Comparison of ENCODE assay signal across 2 cellular contexts in genomic region chr3:93931597-93932229, GRCh38.
TF ChIP-seq lines count a peak whose summit lies in the region.

No MANE protein-coding gene starts in this region.

TF ChIP-seq in liver, 16 proteins besides CTCF, POLR2A, EP300 and RAD21:
- TF ChIP-seq JUND (IDR thresholded peaks at IDR 0.05), result peak in 1 of 2 donors; percentile 55
- no peak for TF ChIP-seq GABPA (IDR thresholded peaks at IDR 0.05 in 1 of 2, conservative IDR thresholded peaks at IDR 0.05 in 1 of 2)
- no peak for TF ChIP-seq TAF1 (conservative IDR thresholded peaks at IDR 0.05)
- TF ChIP-seq, protein P1, sequence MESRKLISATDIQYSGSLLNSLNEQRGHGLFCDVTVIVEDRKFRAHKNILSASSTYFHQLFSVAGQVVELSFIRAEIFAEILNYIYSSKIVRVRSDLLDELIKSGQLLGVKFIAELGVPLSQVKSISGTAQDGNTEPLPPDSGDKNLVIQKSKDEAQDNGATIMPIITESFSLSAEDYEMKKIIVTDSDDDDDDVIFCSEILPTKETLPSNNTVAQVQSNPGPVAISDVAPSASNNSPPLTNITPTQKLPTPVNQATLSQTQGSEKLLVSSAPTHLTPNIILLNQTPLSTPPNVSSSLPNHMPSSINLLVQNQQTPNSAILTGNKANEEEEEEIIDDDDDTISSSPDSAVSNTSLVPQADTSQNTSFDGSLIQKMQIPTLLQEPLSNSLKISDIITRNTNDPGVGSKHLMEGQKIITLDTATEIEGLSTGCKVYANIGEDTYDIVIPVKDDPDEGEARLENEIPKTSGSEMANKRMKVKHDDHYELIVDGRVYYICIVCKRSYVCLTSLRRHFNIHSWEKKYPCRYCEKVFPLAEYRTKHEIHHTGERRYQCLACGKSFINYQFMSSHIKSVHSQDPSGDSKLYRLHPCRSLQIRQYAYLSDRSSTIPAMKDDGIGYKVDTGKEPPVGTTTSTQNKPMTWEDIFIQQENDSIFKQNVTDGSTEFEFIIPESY (IDR thresholded peaks at IDR 0.05), result no peak
- peak; percentile 68 to 70 for TF ChIP-seq RXRA (IDR thresholded peaks at IDR 0.05)
- no peak for TF ChIP-seq FOXA2 (IDR thresholded peaks at IDR 0.05)
- TF ChIP-seq SP1 (IDR thresholded peaks at IDR 0.05), result peak; percentile 82
- TF ChIP-seq HNF4G (IDR thresholded peaks at IDR 0.05), result no peak
- no peak for TF ChIP-seq EGR1 (IDR thresholded peaks at IDR 0.05; ENCODE audit: low read depth in 2 of 2)
- TF ChIP-seq NR2F2 (IDR thresholded peaks at IDR 0.05), result peak; percentile 48
- TF ChIP-seq, protein P2, sequence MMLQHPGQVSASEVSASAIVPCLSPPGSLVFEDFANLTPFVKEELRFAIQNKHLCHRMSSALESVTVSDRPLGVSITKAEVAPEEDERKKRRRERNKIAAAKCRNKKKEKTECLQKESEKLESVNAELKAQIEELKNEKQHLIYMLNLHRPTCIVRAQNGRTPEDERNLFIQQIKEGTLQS (IDR thresholded peaks at IDR 0.05), result no peak
- TF ChIP-seq, protein P3, sequence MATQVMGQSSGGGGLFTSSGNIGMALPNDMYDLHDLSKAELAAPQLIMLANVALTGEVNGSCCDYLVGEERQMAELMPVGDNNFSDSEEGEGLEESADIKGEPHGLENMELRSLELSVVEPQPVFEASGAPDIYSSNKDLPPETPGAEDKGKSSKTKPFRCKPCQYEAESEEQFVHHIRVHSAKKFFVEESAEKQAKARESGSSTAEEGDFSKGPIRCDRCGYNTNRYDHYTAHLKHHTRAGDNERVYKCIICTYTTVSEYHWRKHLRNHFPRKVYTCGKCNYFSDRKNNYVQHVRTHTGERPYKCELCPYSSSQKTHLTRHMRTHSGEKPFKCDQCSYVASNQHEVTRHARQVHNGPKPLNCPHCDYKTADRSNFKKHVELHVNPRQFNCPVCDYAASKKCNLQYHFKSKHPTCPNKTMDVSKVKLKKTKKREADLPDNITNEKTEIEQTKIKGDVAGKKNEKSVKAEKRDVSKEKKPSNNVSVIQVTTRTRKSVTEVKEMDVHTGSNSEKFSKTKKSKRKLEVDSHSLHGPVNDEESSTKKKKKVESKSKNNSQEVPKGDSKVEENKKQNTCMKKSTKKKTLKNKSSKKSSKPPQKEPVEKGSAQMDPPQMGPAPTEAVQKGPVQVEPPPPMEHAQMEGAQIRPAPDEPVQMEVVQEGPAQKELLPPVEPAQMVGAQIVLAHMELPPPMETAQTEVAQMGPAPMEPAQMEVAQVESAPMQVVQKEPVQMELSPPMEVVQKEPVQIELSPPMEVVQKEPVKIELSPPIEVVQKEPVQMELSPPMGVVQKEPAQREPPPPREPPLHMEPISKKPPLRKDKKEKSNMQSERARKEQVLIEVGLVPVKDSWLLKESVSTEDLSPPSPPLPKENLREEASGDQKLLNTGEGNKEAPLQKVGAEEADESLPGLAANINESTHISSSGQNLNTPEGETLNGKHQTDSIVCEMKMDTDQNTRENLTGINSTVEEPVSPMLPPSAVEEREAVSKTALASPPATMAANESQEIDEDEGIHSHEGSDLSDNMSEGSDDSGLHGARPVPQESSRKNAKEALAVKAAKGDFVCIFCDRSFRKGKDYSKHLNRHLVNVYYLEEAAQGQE (IDR thresholded peaks at IDR 0.05), result no peak
- peak; percentile 39 for TF ChIP-seq YY1 (IDR thresholded peaks at IDR 0.05)
- TF ChIP-seq FOXA1 (IDR thresholded peaks at IDR 0.05), result no peak
- TF ChIP-seq, protein P4, sequence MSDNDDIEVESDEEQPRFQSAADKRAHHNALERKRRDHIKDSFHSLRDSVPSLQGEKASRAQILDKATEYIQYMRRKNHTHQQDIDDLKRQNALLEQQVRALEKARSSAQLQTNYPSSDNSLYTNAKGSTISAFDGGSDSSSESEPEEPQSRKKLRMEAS (IDR thresholded peaks at IDR 0.05), result no peak
- TF ChIP-seq HNF4A (conservative IDR thresholded peaks at IDR 0.05), result peak; percentile 58 to 72

TF ChIP-seq in HepG2, 621 proteins besides CTCF, POLR2A, EP300 and RAD21:
- TF ChIP-seq ZNF12 (CRISPR knock-in tag; IDR thresholded peaks at IDR 0.05) (no peak), CAMTA2 (CRISPR knock-in tag; IDR thresholded peaks at IDR 0.05; ENCODE audit: borderline replicate concordance) (no peak), ZNF776 (CRISPR knock-in tag; IDR thresholded peaks at IDR 0.05) (no peak), ZNF574 (CRISPR knock-in tag; IDR thresholded peaks at IDR 0.05) (no peak), ZIK1 (CRISPR knock-in tag; IDR thresholded peaks at IDR 0.05; ENCODE audit: borderline replicate concordance, low read depth) (no peak), THAP11 (CRISPR knock-in tag; IDR thresholded peaks at IDR 0.05) (no peak)
- TF ChIP-seq, protein P5, sequence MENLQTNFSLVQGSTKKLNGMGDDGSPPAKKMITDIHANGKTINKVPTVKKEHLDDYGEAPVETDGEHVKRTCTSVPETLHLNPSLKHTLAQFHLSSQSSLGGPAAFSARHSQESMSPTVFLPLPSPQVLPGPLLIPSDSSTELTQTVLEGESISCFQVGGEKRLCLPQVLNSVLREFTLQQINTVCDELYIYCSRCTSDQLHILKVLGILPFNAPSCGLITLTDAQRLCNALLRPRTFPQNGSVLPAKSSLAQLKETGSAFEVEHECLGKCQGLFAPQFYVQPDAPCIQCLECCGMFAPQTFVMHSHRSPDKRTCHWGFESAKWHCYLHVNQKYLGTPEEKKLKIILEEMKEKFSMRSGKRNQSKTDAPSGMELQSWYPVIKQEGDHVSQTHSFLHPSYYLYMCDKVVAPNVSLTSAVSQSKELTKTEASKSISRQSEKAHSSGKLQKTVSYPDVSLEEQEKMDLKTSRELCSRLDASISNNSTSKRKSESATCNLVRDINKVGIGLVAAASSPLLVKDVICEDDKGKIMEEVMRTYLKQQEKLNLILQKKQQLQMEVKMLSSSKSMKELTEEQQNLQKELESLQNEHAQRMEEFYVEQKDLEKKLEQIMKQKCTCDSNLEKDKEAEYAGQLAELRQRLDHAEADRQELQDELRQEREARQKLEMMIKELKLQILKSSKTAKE (CRISPR knock-in tag; IDR thresholded peaks at IDR 0.05; ENCODE audit: borderline replicate concordance), result no peak
